Comparison of ENCODE assay signal across 25 cellular contexts in the genomic region with DNA sequence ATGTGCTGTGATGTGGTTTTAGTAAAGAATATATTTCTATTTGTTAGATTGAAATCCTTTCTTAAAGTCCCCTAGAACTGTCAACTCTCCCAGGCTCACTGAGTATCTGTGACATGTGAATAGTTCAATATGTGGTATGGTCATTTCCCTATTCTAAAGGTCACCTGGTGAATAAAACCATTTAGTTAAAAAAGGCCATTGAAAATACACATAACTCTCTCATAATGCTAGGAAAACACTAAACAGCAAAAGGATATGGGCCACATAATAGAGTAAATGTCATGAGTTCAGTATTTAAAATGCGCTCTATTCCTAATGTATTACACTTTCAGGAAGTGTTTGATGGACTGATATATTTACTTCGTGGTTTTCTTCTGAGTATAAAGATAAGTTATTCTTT.
"Had no signal": no experiment of that assay in that cellular context is flagged by ENCODE, and none has a peak within 500 bp of the region (broad histone marks: within the 10 kb centered on the region; RNA-seq: fewer than 3 reads in every experiment).

No MANE protein-coding gene starts in this region.

- H2AFZ ChIP-seq: neural progenitor cell, parathyroid adenoma had no signal

- H3K27ac ChIP-seq: neural progenitor cell, ovary, parathyroid adenoma, psoas muscle, right lobe of liver, sigmoid colon, stomach, thoracic aorta, thyroid gland, tibial nerve, upper lobe of left lung, vagina had no signal

- H3K36me3 ChIP-seq: neural progenitor cell, ovary, right lobe of liver, sigmoid colon, stomach, thoracic aorta, thyroid gland, tibial nerve, upper lobe of left lung, vagina had no signal

- H3K4me3 ChIP-seq: neural progenitor cell, ovary, psoas muscle, right lobe of liver, sigmoid colon, stomach, thoracic aorta, thyroid gland, tibial nerve, upper lobe of left lung, vagina had no signal

- H3K9ac ChIP-seq: neural progenitor cell, parathyroid adenoma had no signal

- H3K9me3 ChIP-seq: ovary, psoas muscle, right lobe of liver, sigmoid colon, stomach, thoracic aorta, thyroid gland, tibial nerve, upper lobe of left lung, vagina had no signal

- FAIRE-seq: urothelium cell line had no signal

- H3K79me2 ChIP-seq: parathyroid adenoma had no signal

- DNase-seq: occipital lobe; ovary; posterior cingulate gyrus; psoas muscle; right cardiac atrium; right lobe of liver; sigmoid colon; small intestine; stimulated activated CD4-positive, alpha-beta T cell treated with anti-CD3 and anti-CD28 coated beads, Interleukin-15, amount 100 ng/mL, for 24 hours; stimulated activated CD4-positive, alpha-beta T cell treated with anti-CD3 and anti-CD28 coated beads, Interleukin-2, amount 100 ng/mL, for 24 hours; stimulated activated CD4-positive, alpha-beta T cell treated with anti-CD3 and anti-CD28 coated beads, Interleukin-2, amount 100 ng/mL, for 48 hours; stimulated activated CD4-positive, alpha-beta T cell treated with anti-CD3 and anti-CD28 coated beads, Interleukin-4, amount 100 ng/mL, for 24 hours; stimulated activated naive B cell treated with anti-CD40 and anti-IgM and Interleukin-4, amounts not matched to agents 10 μg/mL and 1 μg/mL and 100 μg/mL, for 72 hours; stimulated activated naive CD4-positive, alpha-beta T cell treated with Interleukin-2 at 50 U/mL for 16 hours; stomach; thyroid gland; trophoblast cell; upper lobe of left lung had no signal

- H3K4me1 ChIP-seq: neural progenitor cell, psoas muscle, right lobe of liver, sigmoid colon, stomach, thyroid gland, tibial nerve, upper lobe of left lung, vagina had no signal

- H3K4me2 ChIP-seq: neural progenitor cell had no signal

- H3K27me3 ChIP-seq: neural progenitor cell, ovary, right lobe of liver, sigmoid colon, stomach, thyroid gland, tibial nerve, upper lobe of left lung, vagina had no signal

- ATAC-seq: psoas muscle; right cardiac atrium; right lobe of liver; stimulated activated effector memory CD8-positive, alpha-beta T cell treated with anti-CD3 and anti-CD28 coated beads, Interleukin-12 subunit alpha, Interleukin-12 subunit beta, amount 100 ng/mL, for 72 hours; stimulated activated naive B cell treated with anti-CD40 and anti-IgM and Interleukin-4, amounts not matched to agents 10 μg/mL and 1 μg/mL and 100 μg/mL, for 72 hours had no signal
